In the genomic region with DNA sequence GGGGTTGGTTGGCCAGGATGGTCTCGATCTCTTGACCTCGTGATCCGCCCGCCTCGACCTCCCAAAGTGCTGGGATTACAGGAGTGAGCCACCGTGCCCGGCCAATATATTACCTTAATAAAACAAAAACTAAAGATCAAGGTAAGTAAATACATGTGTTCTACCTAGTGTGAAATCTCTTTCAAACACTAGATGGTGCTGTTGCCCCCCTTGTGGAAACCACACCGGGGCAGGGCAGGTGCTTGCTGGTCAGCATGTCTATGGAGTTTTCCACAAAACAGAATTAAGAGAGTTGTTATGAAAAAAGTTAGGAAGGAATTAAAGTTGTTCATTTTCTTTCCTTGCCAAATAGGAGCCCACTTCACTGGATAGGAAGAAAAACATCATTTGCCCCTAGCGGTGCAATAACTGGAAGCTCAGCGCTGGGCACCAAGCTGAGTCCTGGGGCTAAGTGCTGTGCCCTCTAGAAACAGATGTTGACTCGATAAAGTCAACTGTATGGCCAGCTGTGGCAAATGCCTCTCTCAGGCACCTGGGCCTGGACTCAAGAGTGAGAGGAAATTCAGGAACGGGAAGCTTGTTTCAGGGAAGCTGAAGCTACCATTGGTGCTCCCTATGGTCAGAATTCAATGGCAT, we compare ENCODE assay signal across 8 cellular contexts. TPM values are rescaled to one million over a fixed set of nuclear protein-coding genes. Genes with fewer than 3 reads are reported as not detected.
DNase-seq lines count a peak whose midpoint lies in the region; ATAC-seq and TF ChIP-seq lines count a peak whose summit lies in the region.
"Had no signal": no experiment of that assay in that cellular context is flagged by ENCODE, and none has a peak within 500 bp of the region (broad histone marks: within the 10 kb centered on the region; RNA-seq: fewer than 3 reads in every experiment).

No MANE protein-coding gene starts in this region.

- DNase-seq in GM10248 (ENCODE audit: extremely low spot score): peak; percentile 73
- DNase-seq in KBM-7: peak; percentile 59
- no peak for DNase-seq in RWPE2 (ENCODE audit: low spot score)
- peak; percentile 81 for DNase-seq in adipocyte (ENCODE audit: low read depth)
- DNase-seq in left ventricle myocardium superior: peak; percentile 53
- DNase-seq in gastrocnemius medialis: peak in 1 of 2 donors; percentile 45

- in situ Hi-C loops in KBM-7 (cut with MboI; ENCODE audit: low pct_unique_long_range_greater_than_20kb, low sequenced_read_pairs) (loop anchor here (10.0 kb wide), 1 partner anchor 70 kb away; no protein-coding TSS in a partner anchor), gastrocnemius medialis (cut with MboI; ENCODE audit: low sequenced_read_pairs in 4 of 4) (loop anchor here (5.0 to 25.0 kb wide), 3 partner anchors 67 to 452 kb away; no protein-coding TSS in a partner anchor)

- intact Hi-C loops in left ventricle myocardium superior (cut with micrococcal nuclease) (loop anchor here (2.0 kb wide), 1 partner anchor 70 kb away; no protein-coding TSS in a partner anchor), gastrocnemius medialis (cut with DNase I; ENCODE audit: low total_unique reads) (loop anchor here (1.0 to 5.0 kb wide), 2 partner anchors 71 to 447 kb away; no protein-coding TSS in a partner anchor)

- POLR2A ChIA-PET in GM10248 (lab: Yijun Ruan, JAX): interaction anchor here (0.5 kb wide), 1 partner anchor 21 kb away, joined by 5 read pairs; no protein-coding TSS in a partner anchor

- H3K27me3 ChIP-seq in RWPE2 (ENCODE audit: insufficient read depth, poor library complexity, severe bottlenecking) (no peaks in the 10 kb centered on the region), adipocyte (replicated peaks; ENCODE audit: control insufficient read depth, insufficient read depth, low read length) (peaks cover 50% of the 10 kb centered on the region), gastrocnemius medialis (peaks cover 1 to 16% (median 5%) of the 10 kb centered on the region in 3 donors)

- TF ChIP-seq CTCF in GM10248 (IDR thresholded peaks at IDR 0.05; ENCODE audit: control extremely low read depth, extremely low read depth, low read depth, missing control alignments): peak; percentile 74
- TF ChIP-seq CTCF in RWPE2 (IDR thresholded peaks at IDR 0.05; ENCODE audit: poor library complexity, severe bottlenecking): peak; percentile 90
- TF ChIP-seq CTCF in gastrocnemius medialis (IDR thresholded peaks at IDR 0.05 in 4 of 5, conservative IDR thresholded peaks at IDR 0.05 in 1 of 5): peak; percentile 71 to 87 (median 76)

- CTCF ChIA-PET in GM10248 (lab: Yijun Ruan, JAX): interaction anchor here (0.6 to 7.8 kb wide), 37 partner anchors 8 to 727 kb away, joined by 3 to 198 read pairs (median 4); no protein-coding TSS in a partner anchor

- no peaks in the 10 kb centered on the region for H3K9me3 ChIP-seq in RWPE2 (ENCODE audit: severe bottlenecking)
- no peaks in the 10 kb centered on the region for H3K9me3 ChIP-seq in adipocyte (ENCODE audit: control insufficient read depth, low read length)
- H3K9me3 ChIP-seq in gastrocnemius medialis: no peaks in the 10 kb centered on the region

- no peak overlapping the region for H3K9ac ChIP-seq in adipocyte (ENCODE audit: low read length)

- ATAC-seq in GM21786 (IDR thresholded peaks at IDR 0.05; ENCODE audit: unreplicated experiment) (peak; percentile 85), RWPE2 (ENCODE audit: low read depth) (peak; percentile 81), left ventricle myocardium superior (peak; percentile 83), gastrocnemius medialis (peak; percentile 68 to 71)

- no peak for TF ChIP-seq POLR2A in gastrocnemius medialis (IDR thresholded peaks at IDR 0.05)

- H3K4me3 ChIP-seq in RWPE2 (ENCODE audit: severe bottlenecking) (no peak overlapping the region), adipocyte (ENCODE audit: low read length) (no peak overlapping the region), gastrocnemius medialis (no peak overlapping the region)

- no peak overlapping the region for H3K27ac ChIP-seq in RWPE2 (ENCODE audit: poor library complexity, severe bottlenecking)
- no peak overlapping the region for H3K27ac ChIP-seq in gastrocnemius medialis
- H3K27ac ChIP-seq: epithelial cell of prostate had no signal

- H3K36me3 ChIP-seq in RWPE2 (ENCODE audit: low read depth) (no peaks in the 10 kb centered on the region), adipocyte (ENCODE audit: control insufficient read depth, insufficient read depth, low read length, severe bottlenecking) (no peaks in the 10 kb centered on the region), gastrocnemius medialis (no peaks in the 10 kb centered on the region)

- H3K4me1 ChIP-seq in RWPE2 (ENCODE audit: insufficient read depth, poor library complexity, severe bottlenecking) (peaks cover 3% of the 10 kb centered on the region), adipocyte (ENCODE audit: control insufficient read depth, insufficient read depth, low read length) (no peaks in the 10 kb centered on the region), gastrocnemius medialis (no peaks in the 10 kb centered on the region)

RNA-seq across cellular contexts. Expression of gene KCNJ5, which starts 6.3 kb away (rescaled TPM):
- total RNA-seq in left ventricle myocardium superior: 7.2 TPM
- under 1 TPM in 2 of 4 donors, not detected in 2; 0.24 to 0.46 TPM for total RNA-seq in gastrocnemius medialis

RNA-seq across cellular contexts. Expression of gene KCNJ1, which starts 17.7 kb away (rescaled TPM):
- total RNA-seq in left ventricle myocardium superior (0.07 TPM), gastrocnemius medialis (1 to 10 TPM in 1 of 4 donors, not detected in 3; 3.1 TPM)

RNA-seq across cellular contexts. Expression of gene TP53AIP1, which starts 57.9 kb away (rescaled TPM):
- total RNA-seq in left ventricle myocardium superior (not detected), gastrocnemius medialis (not detected)
